ENCODE assay signal across 8 cellular contexts in genomic region chr14:21510735-21511657, GRCh38. TPM values are rescaled to one million over a fixed set of nuclear protein-coding genes. Genes with fewer than 3 reads are reported as not detected.
DNase-seq lines count a peak whose midpoint lies in the region; ATAC-seq and TF ChIP-seq lines count a peak whose summit lies in the region.

Gene METTL3, minus strand, starts transcription at chr14:21511340. Its CDS starts 117 bp downstream, at chr14:21511223.

- peak within 1 kb of the TSS; percentile 99 for H3K4me3 Mint-ChIP-seq in T-helper 2 cell treated with Interferon-gamma antibody and Interleukin-4, amounts not matched to agents 5 μg/mL and 100 μg/mL, for 36 hours

- DNase-seq in NCI-H1930 (lab: John Stamatoyannopoulos, UW) (peak; percentile 94 to 95), ascending aorta (ENCODE audit: low spot score in 2 of 2) (peak; percentile 94 to 99), right cardiac atrium (peak; percentile 98 to 99 (median 98)), pulmonary artery endothelial cell (ENCODE audit: low read depth, low spot score) (peak; percentile 99), uterus (peak; percentile 98 to 99)
- DNase-seq in T-helper 2 cell treated with Interferon-gamma antibody and Interleukin-4, amounts not matched to agents 5 μg/mL and 100 μg/mL, for 36 hours (ENCODE audit: low spot score), result peak; percentile 93

- H3K27me3 Mint-ChIP-seq in T-helper 2 cell treated with Interferon-gamma antibody and Interleukin-4, amounts not matched to agents 5 μg/mL and 100 μg/mL, for 36 hours (ENCODE audit: low read depth), result peaks cover 3% of the 10 kb centered on the region

- no peak for TF ChIP-seq CTCF in ascending aorta (IDR thresholded peaks at IDR 0.05)
- TF ChIP-seq CTCF in uterus (IDR thresholded peaks at IDR 0.05), result peak in 2 of 4 experiments; percentile 8 to 18

- intact Hi-C loops in ascending aorta (cut with DNase I), result loop anchor here (1.0 to 5.0 kb wide), 6 partner anchors 15 to 127 kb away; partner anchors contain the start of genes CHD8, SALL2, SUPT16H and TOX4
- intact Hi-C loops in right cardiac atrium (cut with DNase I), result no loop called here
- intact Hi-C loops in uterus (cut with DNase I; ENCODE audit: low total_unique reads), result no loop called here

- H3K27ac ChIP-seq in ascending aorta, result peak within 1 kb of the TSS; percentile 78 to 86
- peak within 1 kb of the TSS; percentile 56 for H3K27ac ChIP-seq in right cardiac atrium (ENCODE audit: low read length)
- peak within 1 kb of the TSS; percentile 80 to 83 for H3K27ac ChIP-seq in uterus

- H3K9me3 Mint-ChIP-seq in T-helper 2 cell treated with Interferon-gamma antibody and Interleukin-4, amounts not matched to agents 5 μg/mL and 100 μg/mL, for 36 hours, result peaks cover 5% of the 10 kb centered on the region

- peak in 1 of 2 donors; percentile 34 for TF ChIP-seq POLR2A in uterus (IDR thresholded peaks at IDR 0.05)

- under 1% methylated on average over 53 of the region's 53 CpGs for WGBS in right cardiac atrium

- H3K36me3 Mint-ChIP-seq in T-helper 2 cell treated with Interferon-gamma antibody and Interleukin-4, amounts not matched to agents 5 μg/mL and 100 μg/mL, for 36 hours (ENCODE audit: low read depth), result peaks cover 32% of the 10 kb centered on the region

- H3K4me1 Mint-ChIP-seq in T-helper 2 cell treated with Interferon-gamma antibody and Interleukin-4, amounts not matched to agents 5 μg/mL and 100 μg/mL, for 36 hours (ENCODE audit: low read depth), result peaks cover 20% of the 10 kb centered on the region

- H3K36me3 ChIP-seq in ascending aorta (peaks cover 6 to 7% of the 10 kb centered on the region in 2 donors), uterus (no peaks in the 10 kb centered on the region)

- H3K9me3 ChIP-seq in ascending aorta, result no peaks in the 10 kb centered on the region
- H3K9me3 ChIP-seq in right cardiac atrium (ENCODE audit: control insufficient read depth, low read length), result no peaks in the 10 kb centered on the region
- no peaks in the 10 kb centered on the region for H3K9me3 ChIP-seq in uterus

- H3K27ac Mint-ChIP-seq in T-helper 2 cell treated with Interferon-gamma antibody and Interleukin-4, amounts not matched to agents 5 μg/mL and 100 μg/mL, for 36 hours, result peak within 1 kb of the TSS; percentile 98

- H3K27me3 ChIP-seq in ascending aorta, result no peaks in the 10 kb centered on the region
- no peaks in the 10 kb centered on the region for H3K27me3 ChIP-seq in right cardiac atrium (ENCODE audit: control insufficient read depth, insufficient read depth)
- H3K27me3 ChIP-seq in uterus, result no peaks in the 10 kb centered on the region

- peak; percentile 98 for ATAC-seq in GM18502 (IDR thresholded peaks at IDR 0.05; ENCODE audit: poor library complexity, unreplicated experiment)
- ATAC-seq in HG02970 (IDR thresholded peaks at IDR 0.05; ENCODE audit: low FRiP score, unreplicated experiment), result peak; percentile 96
- ATAC-seq in right cardiac atrium, result peak; percentile 99 to 100

- H3K4me1 ChIP-seq in ascending aorta (peaks cover 8 to 12% of the 10 kb centered on the region in 2 donors), right cardiac atrium (ENCODE audit: control insufficient read depth, insufficient read depth, low read length) (no peaks in the 10 kb centered on the region), uterus (no peaks in the 10 kb centered on the region)

- H3K4me3 ChIP-seq in ascending aorta (peak within 1 kb of the TSS; percentile 80 to 82), right cardiac atrium (ENCODE audit: low read length) (peak within 1 kb of the TSS; percentile 66), uterus (peak within 1 kb of the TSS; percentile 76 to 91)

RNA-seq across cellular contexts. Expression of gene METTL3, which starts in this region (rescaled TPM):
- total RNA-seq in ascending aorta (45.0 TPM), right cardiac atrium (10 to 100 TPM; 25.8 to 30.3 (median 28.1) TPM), pulmonary artery endothelial cell (56.0 and 87.3 TPM in 2 replicates), uterus (100 to 1,000 TPM in 1 of 4 donors, 10 to 100 TPM in 3; 47.4 to 101 (median 57.7) TPM)
- polyA plus RNA-seq in right cardiac atrium, result 25.5 TPM

Comparison
In these comparisons a context has a peak if more than half of its experiments do, and no peak if none do; other contexts are left out.
1. Peak in every context shown above with its lines: DNase-seq, ATAC-seq, H3K4me3 ChIP-seq and H3K27ac ChIP-seq.